28 cellular contexts compared by ENCODE assay signal in the genomic region with DNA sequence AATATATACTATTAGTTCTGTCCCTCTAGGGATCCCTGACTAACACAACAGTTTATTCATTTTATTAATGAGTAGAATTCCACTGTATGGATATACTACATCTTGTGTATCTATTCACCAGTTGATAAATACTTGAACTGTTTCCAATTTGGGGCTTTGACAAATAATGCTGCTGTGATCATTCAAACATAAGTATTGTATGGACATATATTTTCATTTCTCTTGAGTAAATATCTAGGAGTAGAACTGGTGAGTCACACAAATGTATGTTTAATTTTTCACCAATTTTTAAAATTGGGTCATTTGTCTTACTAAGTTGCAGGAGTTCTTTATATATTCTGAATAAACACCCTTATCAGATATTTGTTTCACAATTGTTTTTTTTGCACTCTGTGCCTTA.
"Had no signal": no experiment of that assay in that cellular context is flagged by ENCODE, and none has a peak within 500 bp of the region (broad histone marks: within the 10 kb centered on the region; RNA-seq: fewer than 3 reads in every experiment).

No MANE protein-coding gene starts in this region.

- H3K4me3 ChIP-seq: ovary, psoas muscle, right lobe of liver, sigmoid colon, stomach, thoracic aorta, thyroid gland, tibial nerve, upper lobe of left lung, vagina had no signal

- H3K4me1 Mint-ChIP-seq: neural crest cell had no signal

- H3K79me2 ChIP-seq: parathyroid adenoma had no signal

- H3K27ac Mint-ChIP-seq: natural killer cell treated with Interleukin-12 subunit alpha and Interleukin-12 subunit beta and Interleukin-15 and Interleukin-18, amount 100 ng/mL, for 72 hours; progenitor cell of endocrine pancreas; stimulated activated effector memory CD8-positive, alpha-beta T cell treated with anti-CD3 and anti-CD28 coated beads, Interleukin-12 subunit alpha, Interleukin-12 subunit beta, amount 100 ng/mL, for 72 hours; stimulated activated naive B cell treated with anti-CD40 and anti-IgM and Interleukin-4, amounts not matched to agents 10 μg/mL and 1 μg/mL and 100 μg/mL, for 72 hours; stimulated activated naive CD8-positive, alpha-beta T cell treated with anti-CD3 and anti-CD28 coated beads, Interleukin-15, Interleukin-2, amounts not matched to agents 100 ng/mL and 50 ng/mL, for 24 hours had no signal

- H3K4me1 ChIP-seq: parathyroid adenoma, psoas muscle, tibial nerve, upper lobe of left lung, vagina had no signal

- H3K36me3 ChIP-seq: ovary, right lobe of liver, sigmoid colon, stomach, thyroid gland, upper lobe of left lung, vagina had no signal

- H3K36me3 Mint-ChIP-seq: stimulated activated effector memory CD8-positive, alpha-beta T cell treated with anti-CD3 and anti-CD28 coated beads, Interleukin-12 subunit alpha, Interleukin-12 subunit beta, amount 100 ng/mL, for 72 hours had no signal

- H3K9me3 ChIP-seq: ovary, psoas muscle, right lobe of liver, sigmoid colon, stomach, thoracic aorta, thyroid gland, tibial nerve, upper lobe of left lung, vagina had no signal

- DNase-seq: nephron progenitor cell; occipital lobe; ovary; posterior cingulate gyrus; psoas muscle; right cardiac atrium; right lobe of liver; sigmoid colon; small intestine; stimulated activated CD4-positive, alpha-beta T cell treated with anti-CD3 and anti-CD28 coated beads, Interleukin-15, amount 100 ng/mL, for 24 hours; stimulated activated CD4-positive, alpha-beta T cell treated with anti-CD3 and anti-CD28 coated beads, Interleukin-2, amount 100 ng/mL, for 24 hours; stimulated activated CD4-positive, alpha-beta T cell treated with anti-CD3 and anti-CD28 coated beads, Interleukin-2, amount 100 ng/mL, for 48 hours; stimulated activated CD4-positive, alpha-beta T cell treated with anti-CD3 and anti-CD28 coated beads, Interleukin-4, amount 100 ng/mL, for 24 hours; stimulated activated naive B cell treated with anti-CD40 and anti-IgM and Interleukin-4, amounts not matched to agents 10 μg/mL and 1 μg/mL and 100 μg/mL, for 72 hours; stimulated activated naive CD4-positive, alpha-beta T cell treated with Interleukin-2 at 50 U/mL for 16 hours; stomach; thyroid gland; trophoblast cell; upper lobe of left lung had no signal

- H3K9me3 Mint-ChIP-seq: natural killer cell treated with Interleukin-12 subunit alpha and Interleukin-12 subunit beta and Interleukin-15 and Interleukin-18, amount 100 ng/mL, for 72 hours; stimulated activated effector memory CD8-positive, alpha-beta T cell treated with anti-CD3 and anti-CD28 coated beads, Interleukin-12 subunit alpha, Interleukin-12 subunit beta, amount 100 ng/mL, for 72 hours had no signal

- H3K27ac ChIP-seq: ovary, parathyroid adenoma, psoas muscle, right lobe of liver, sigmoid colon, stomach, thoracic aorta, thyroid gland, tibial nerve, upper lobe of left lung, vagina had no signal

- ATAC-seq: natural killer cell treated with Interleukin-12 subunit alpha and Interleukin-12 subunit beta and Interleukin-15 and Interleukin-18, amount 100 ng/mL, for 72 hours; psoas muscle; right cardiac atrium; right lobe of liver; stimulated activated effector memory CD8-positive, alpha-beta T cell treated with anti-CD3 and anti-CD28 coated beads, Interleukin-12 subunit alpha, Interleukin-12 subunit beta, amount 100 ng/mL, for 72 hours; stimulated activated naive B cell treated with anti-CD40 and anti-IgM and Interleukin-4, amounts not matched to agents 10 μg/mL and 1 μg/mL and 100 μg/mL, for 72 hours had no signal

- H3K27me3 ChIP-seq: ovary, right lobe of liver, sigmoid colon, stomach, thyroid gland, tibial nerve, upper lobe of left lung, vagina had no signal

- H3K4me3 Mint-ChIP-seq: natural killer cell treated with Interleukin-12 subunit alpha and Interleukin-12 subunit beta and Interleukin-15 and Interleukin-18, amount 100 ng/mL, for 72 hours; nephron progenitor cell; neural crest cell; stimulated activated effector memory CD8-positive, alpha-beta T cell treated with anti-CD3 and anti-CD28 coated beads, Interleukin-12 subunit alpha, Interleukin-12 subunit beta, amount 100 ng/mL, for 72 hours; stimulated activated naive B cell treated with anti-CD40 and anti-IgM and Interleukin-4, amounts not matched to agents 10 μg/mL and 1 μg/mL and 100 μg/mL, for 72 hours; stimulated activated naive CD8-positive, alpha-beta T cell treated with anti-CD3 and anti-CD28 coated beads, Interleukin-15, Interleukin-2, amounts not matched to agents 100 ng/mL and 50 ng/mL, for 24 hours had no signal

- H2AFZ ChIP-seq: parathyroid adenoma had no signal

- H3K9ac ChIP-seq: parathyroid adenoma had no signal

- H3K27me3 Mint-ChIP-seq: natural killer cell treated with Interleukin-12 subunit alpha and Interleukin-12 subunit beta and Interleukin-15 and Interleukin-18, amount 100 ng/mL, for 72 hours; progenitor cell of endocrine pancreas; stimulated activated naive B cell treated with anti-CD40 and anti-IgM and Interleukin-4, amounts not matched to agents 10 μg/mL and 1 μg/mL and 100 μg/mL, for 72 hours; stimulated activated naive CD8-positive, alpha-beta T cell treated with anti-CD3 and anti-CD28 coated beads, Interleukin-15, Interleukin-2, amounts not matched to agents 100 ng/mL and 50 ng/mL, for 24 hours had no signal
